ENCODE assay signal across 3 cellular contexts in the genomic region with DNA sequence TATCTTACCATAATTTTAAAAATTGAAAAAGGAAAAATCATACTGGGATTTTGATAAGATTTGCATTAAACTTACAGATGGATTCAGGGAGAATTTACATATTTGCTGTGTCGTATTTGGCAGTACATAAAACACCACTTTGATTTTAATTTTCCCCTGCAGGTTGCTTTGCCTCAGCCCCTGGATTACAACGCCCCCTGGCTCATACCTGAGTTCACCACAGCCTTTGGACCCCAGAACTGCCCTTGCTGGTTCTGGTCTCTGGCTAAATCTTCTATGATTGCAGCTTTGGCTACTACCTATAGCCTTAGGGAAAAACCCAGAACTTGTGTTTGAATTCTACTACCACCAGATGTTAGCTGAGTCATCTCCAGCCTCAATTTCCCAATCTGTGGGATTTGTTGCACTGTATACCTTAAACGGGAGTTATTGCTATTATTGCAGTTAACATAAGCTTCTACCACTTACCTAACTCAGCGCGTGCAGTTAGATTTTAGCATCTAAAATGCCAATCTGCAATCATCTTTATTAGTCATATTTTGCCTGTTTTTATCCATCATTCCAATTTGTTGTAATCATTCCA.
TF ChIP-seq lines count a peak whose summit lies in the region.

No MANE protein-coding gene starts in this region.

TF ChIP-seq in IMR-90, 13 proteins besides CTCF, POLR2A, EP300 and RAD21:
- TF ChIP-seq FOS (IDR thresholded peaks at IDR 0.05; ENCODE audit: low read depth, low read length): no peak
- no peak for TF ChIP-seq CEBPB (IDR thresholded peaks at IDR 0.05; ENCODE audit: low read depth, low read length)
- no peak for TF ChIP-seq BHLHE40 (IDR thresholded peaks at IDR 0.05; ENCODE audit: low read depth, low read length)

TF ChIP-seq in K562, 482 proteins besides CTCF, POLR2A, EP300 and RAD21:
- TF ChIP-seq SMC3 (conservative IDR thresholded peaks at IDR 0.05; ENCODE audit: insufficient read depth, low read depth, low read length) (0 out of 2 replicates have a peak, but pooled peaks have one; percentile 20), TCF7L2 (IDR thresholded peaks at IDR 0.05; ENCODE audit: low read depth, low read length) (no peak)

TF ChIP-seq in HepG2, 621 proteins besides CTCF, POLR2A, EP300 and RAD21:
- TF ChIP-seq, protein P1, sequence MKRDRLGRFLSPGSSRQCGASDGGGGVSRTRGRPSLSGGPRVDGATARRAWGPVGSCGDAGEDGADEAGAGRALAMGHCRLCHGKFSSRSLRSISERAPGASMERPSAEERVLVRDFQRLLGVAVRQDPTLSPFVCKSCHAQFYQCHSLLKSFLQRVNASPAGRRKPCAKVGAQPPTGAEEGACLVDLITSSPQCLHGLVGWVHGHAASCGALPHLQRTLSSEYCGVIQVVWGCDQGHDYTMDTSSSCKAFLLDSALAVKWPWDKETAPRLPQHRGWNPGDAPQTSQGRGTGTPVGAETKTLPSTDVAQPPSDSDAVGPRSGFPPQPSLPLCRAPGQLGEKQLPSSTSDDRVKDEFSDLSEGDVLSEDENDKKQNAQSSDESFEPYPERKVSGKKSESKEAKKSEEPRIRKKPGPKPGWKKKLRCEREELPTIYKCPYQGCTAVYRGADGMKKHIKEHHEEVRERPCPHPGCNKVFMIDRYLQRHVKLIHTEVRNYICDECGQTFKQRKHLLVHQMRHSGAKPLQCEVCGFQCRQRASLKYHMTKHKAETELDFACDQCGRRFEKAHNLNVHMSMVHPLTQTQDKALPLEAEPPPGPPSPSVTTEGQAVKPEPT (CRISPR knock-in tag; IDR thresholded peaks at IDR 0.05; ENCODE audit: low read depth): no peak
- TF ChIP-seq STAG1 (CRISPR knock-in tag; IDR thresholded peaks at IDR 0.05) (peak; percentile 72), RFXANK (CRISPR knock-in tag; IDR thresholded peaks at IDR 0.05) (no peak), REPIN1 (CRISPR knock-in tag; IDR thresholded peaks at IDR 0.05; ENCODE audit: borderline replicate concordance, low read depth) (no peak), SMC3 (IDR thresholded peaks at IDR 0.05; ENCODE audit: low read length) (peak; percentile 75), ATF1 (CRISPR knock-in tag; IDR thresholded peaks at IDR 0.05) (no peak), ZNF761 (CRISPR knock-in tag; conservative IDR thresholded peaks at IDR 0.05) (no peak), ZNF569 (CRISPR knock-in tag; IDR thresholded peaks at IDR 0.05; ENCODE audit: borderline replicate concordance) (no peak)
